In genomic region chr3:35413483-35413882, GRCh38 we compare ENCODE assay signal across 8 cellular contexts.
"Had no signal": no experiment of that assay in that cellular context is flagged by ENCODE, and none has a peak within 500 bp of the region (broad histone marks: within the 10 kb centered on the region; RNA-seq: fewer than 3 reads in every experiment).

No MANE protein-coding gene starts in this region.

- H3K4me3 ChIP-seq: GM23248 had no signal

- H3K36me3 Mint-ChIP-seq: IgD-negative memory B cell had no signal

- DNase-seq: GM23248, H9, HCEC 1CT, KG1 had no signal

- H3K4me3 Mint-ChIP-seq: H9, IgD-negative memory B cell had no signal

- H3K9me3 Mint-ChIP-seq: H9 had no signal

- FAIRE-seq: H1, H54 had no signal

- H3K27me3 Mint-ChIP-seq: IgD-negative memory B cell had no signal

- H3K27ac Mint-ChIP-seq: IgD-negative memory B cell had no signal

- H3K27ac ChIP-seq: GM23248, HL-60 had no signal

- H2AFZ ChIP-seq: GM23248 had no signal

- H3K9ac ChIP-seq: GM23248 had no signal

- H3K4me1 Mint-ChIP-seq: H9, IgD-negative memory B cell had no signal
